8 cellular contexts compared by ENCODE assay signal in genomic region chr2:55718165-55719008, GRCh38. TPM values are rescaled to one million over a fixed set of nuclear protein-coding genes. Genes with fewer than 3 reads are reported as not detected.
DNase-seq lines count a peak whose midpoint lies in the region; ATAC-seq and TF ChIP-seq lines count a peak whose summit lies in the region.

No MANE protein-coding gene starts in this region.

- intact Hi-C loops in Right ventricle myocardium superior (cut with DNase I) (loop anchor here (5.0 kb wide), 2 partner anchors 284 to 414 kb away; no protein-coding TSS in a partner anchor), Right ventricle myocardium inferior (cut with DNase I) (loop anchor here (2.0 kb wide), 2 partner anchors 290 to 414 kb away; no protein-coding TSS in a partner anchor)

- ATAC-seq in Right ventricle myocardium superior (ENCODE audit: poor library complexity) (peak; percentile 64), Right ventricle myocardium inferior (no peak), HG02981 (IDR thresholded peaks at IDR 0.05; ENCODE audit: unreplicated experiment) (peak; percentile 64), omental fat pad (ENCODE audit: low FRiP score) (no peak), GM18873 (IDR thresholded peaks at IDR 0.05; ENCODE audit: low FRiP score, unreplicated experiment) (no peak)

- TF ChIP-seq CTCF in fibroblast of pulmonary artery (IDR thresholded peaks at IDR 0.05; ENCODE audit: low read length, missing control alignments) (peak; percentile 81), omental fat pad (IDR thresholded peaks at IDR 0.05) (peak in 2 of 3 donors; percentile 5 to 27)

- no peak overlapping the region for H3K4me3 ChIP-seq in fibroblast of pulmonary artery (replicated peaks; ENCODE audit: low read depth, low read length)

- DNase-seq in Right ventricle myocardium superior (no peak), Right ventricle myocardium inferior (ENCODE audit: missing footprints) (no peak), NCI-H2227 (lab: John Stamatoyannopoulos, UW; ENCODE audit: unreplicated experiment) (peak; percentile 83), fibroblast of pulmonary artery (ENCODE audit: low read depth) (peak; percentile 87), omental fat pad (ENCODE audit: low spot score) (no peak)
- peak; percentile 20 for DNase-seq in activated CD4-positive, alpha-beta T cell treated with anti-CD3 and anti-CD28 coated beads, Interleukin-2, amount 50 U/mL, for 1 hour

RNA-seq across cellular contexts. Expression of gene PNPT1, which starts 24.7 kb away (rescaled TPM):
- total RNA-seq in Right ventricle myocardium superior (31.5 TPM), Right ventricle myocardium inferior (20.8 TPM), omental fat pad (10 to 100 TPM; 11.8 to 34.2 (median 17.0) TPM)

Comparison
In these comparisons a context has a peak if more than half of its experiments do, and no peak if none do; other contexts are left out.
1. ATAC-seq: peak in Right ventricle myocardium superior (single experiment) and HG02981 (single experiment); none in Right ventricle myocardium inferior (single experiment), omental fat pad (single experiment) and GM18873 (single experiment).
2. DNase-seq: peak in NCI-H2227 (single experiment), activated CD4-positive, alpha-beta T cell treated with anti-CD3 and anti-CD28 coated beads, Interleukin-2, amount 50 U/mL, for 1 hour (single experiment) and fibroblast of pulmonary artery (single experiment); none in Right ventricle myocardium superior (single experiment), Right ventricle myocardium inferior (single experiment) and omental fat pad (single experiment).